ENCODE assay signal across 18 cellular contexts in genomic region chr6:71346034-71346680, GRCh38.
"Had no signal": no experiment of that assay in that cellular context is flagged by ENCODE, and none has a peak within 500 bp of the region (broad histone marks: within the 10 kb centered on the region; RNA-seq: fewer than 3 reads in every experiment).

No MANE protein-coding gene starts in this region.

- H3K4me3 Mint-ChIP-seq: activated naive CD8-positive, alpha-beta T cell treated with anti-CD3 and anti-CD28 coated beads for 36 hours; activated T-cell treated with anti-CD3 and anti-CD28 coated beads, Interleukin-2, amount 50 U/mL, for 72 hours; naive thymus-derived CD8-positive, alpha-beta T cell; stimulated activated effector memory CD8-positive, alpha-beta T cell treated with anti-CD3 and anti-CD28 coated beads, Interleukin-12 subunit alpha, Interleukin-12 subunit beta, amount 100 ng/mL, for 72 hours; T-helper 2 cell treated with Interferon-gamma antibody and Interleukin-4, amounts not matched to agents 5 μg/mL and 100 μg/mL, for 36 hours had no signal

- H3K4me1 ChIP-seq: breast epithelium, foreskin keratinocyte had no signal

- H3K4me1 Mint-ChIP-seq: naive thymus-derived CD8-positive, alpha-beta T cell; stimulated activated effector memory CD8-positive, alpha-beta T cell treated with anti-CD3 and anti-CD28 coated beads, Interleukin-12 subunit alpha, Interleukin-12 subunit beta, amount 100 ng/mL, for 72 hours had no signal

- H3K36me3 ChIP-seq: breast epithelium, esophagus squamous epithelium, heart left ventricle, suprapubic skin, upper lobe of right lung had no signal

- DNase-seq: activated CD4-positive, alpha-beta T cell treated with anti-CD3 and anti-CD28 coated beads for 1 hour; activated CD4-positive, alpha-beta T cell treated with anti-CD3 and anti-CD28 coated beads, Interleukin-2, amount 50 U/mL, for 48 hours; activated gamma-delta T cell treated with Interleukin-2 at 50 U/mL for 16 hours; activated naive CD8-positive, alpha-beta T cell treated with anti-CD3 and anti-CD28 coated beads for 36 hours; activated T-cell treated with anti-CD3 and anti-CD28 coated beads, Interleukin-2, amount 50 U/mL, for 72 hours; esophagus squamous epithelium; foreskin keratinocyte; heart left ventricle; left colon; mucosa of descending colon; naive thymus-derived CD8-positive, alpha-beta T cell; right cardiac atrium; small intestine; upper lobe of right lung had no signal

- H3K27ac ChIP-seq: breast epithelium, esophagus squamous epithelium, foreskin keratinocyte, heart left ventricle, suprapubic skin, upper lobe of right lung had no signal

- H3K9me3 Mint-ChIP-seq: activated naive CD8-positive, alpha-beta T cell treated with anti-CD3 and anti-CD28 coated beads for 36 hours; activated T-cell treated with anti-CD3 and anti-CD28 coated beads, Interleukin-2, amount 50 U/mL, for 72 hours; naive thymus-derived CD8-positive, alpha-beta T cell; stimulated activated effector memory CD8-positive, alpha-beta T cell treated with anti-CD3 and anti-CD28 coated beads, Interleukin-12 subunit alpha, Interleukin-12 subunit beta, amount 100 ng/mL, for 72 hours; T-helper 2 cell treated with Interferon-gamma antibody and Interleukin-4, amounts not matched to agents 5 μg/mL and 100 μg/mL, for 36 hours had no signal

- H3K4me3 ChIP-seq: breast epithelium, esophagus squamous epithelium, heart left ventricle, mucosa of descending colon, suprapubic skin, upper lobe of right lung had no signal

- H3K27ac Mint-ChIP-seq: activated naive CD8-positive, alpha-beta T cell treated with anti-CD3 and anti-CD28 coated beads for 36 hours; activated T-cell treated with anti-CD3 and anti-CD28 coated beads, Interleukin-2, amount 50 U/mL, for 72 hours; stimulated activated effector memory CD8-positive, alpha-beta T cell treated with anti-CD3 and anti-CD28 coated beads, Interleukin-12 subunit alpha, Interleukin-12 subunit beta, amount 100 ng/mL, for 72 hours; T-helper 2 cell treated with Interferon-gamma antibody and Interleukin-4, amounts not matched to agents 5 μg/mL and 100 μg/mL, for 36 hours had no signal

- H3K36me3 Mint-ChIP-seq: activated naive CD8-positive, alpha-beta T cell treated with anti-CD3 and anti-CD28 coated beads for 36 hours; naive thymus-derived CD8-positive, alpha-beta T cell; stimulated activated effector memory CD8-positive, alpha-beta T cell treated with anti-CD3 and anti-CD28 coated beads, Interleukin-12 subunit alpha, Interleukin-12 subunit beta, amount 100 ng/mL, for 72 hours had no signal

- FAIRE-seq: small intestine had no signal

- H3K9me3 ChIP-seq: breast epithelium, esophagus squamous epithelium, heart left ventricle, mucosa of descending colon, suprapubic skin, upper lobe of right lung had no signal

- ATAC-seq: activated T-cell treated with anti-CD3 and anti-CD28 coated beads, Interleukin-2, amount 50 U/mL, for 72 hours; foreskin keratinocyte; heart left ventricle; left colon; naive thymus-derived CD8-positive, alpha-beta T cell; right cardiac atrium; stimulated activated effector memory CD8-positive, alpha-beta T cell treated with anti-CD3 and anti-CD28 coated beads, Interleukin-12 subunit alpha, Interleukin-12 subunit beta, amount 100 ng/mL, for 72 hours had no signal

- H3K27me3 ChIP-seq: breast epithelium, esophagus squamous epithelium, foreskin keratinocyte, heart left ventricle, suprapubic skin, upper lobe of right lung had no signal
